ENCODE assay signal across 8 cellular contexts in the genomic region with DNA sequence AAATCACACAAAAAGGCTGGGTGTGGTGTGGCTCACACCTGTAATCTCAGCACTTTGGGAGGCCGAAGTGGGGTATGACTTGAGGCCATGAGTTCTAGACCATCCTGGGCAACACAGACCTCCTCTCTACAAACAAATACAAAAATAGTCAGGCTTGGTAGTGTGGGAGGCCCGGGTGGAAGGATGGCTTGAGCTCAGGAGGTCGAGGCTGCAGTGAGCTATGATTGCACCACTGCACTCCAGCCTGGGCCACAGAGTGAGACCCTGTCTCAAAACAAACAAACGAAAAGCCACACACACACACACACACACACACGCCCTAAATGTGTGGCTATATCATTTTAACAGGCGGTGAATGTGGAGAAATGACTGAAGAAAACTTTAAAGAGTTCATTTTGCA. TPM values are rescaled to one million over a fixed set of nuclear protein-coding genes. Genes with fewer than 3 reads are reported as not detected.
DNase-seq lines count a peak whose midpoint lies in the region; ATAC-seq and TF ChIP-seq lines count a peak whose summit lies in the region.
"Had no signal": no experiment of that assay in that cellular context is flagged by ENCODE, and none has a peak within 500 bp of the region (broad histone marks: within the 10 kb centered on the region; RNA-seq: fewer than 3 reads in every experiment).

No MANE protein-coding gene starts in this region.

- H3K4me2 ChIP-seq in PC-3 (ENCODE audit: low read length), result peak overlapping the region; percentile 29

- no peaks in the 10 kb centered on the region for H3K9me3 ChIP-seq in PC-3 (ENCODE audit: low read length)
- peaks cover 4% of the 10 kb centered on the region for H3K9me3 ChIP-seq in iPS-18a (ENCODE audit: control insufficient read depth, low read depth, low read length)

- no peaks in the 10 kb centered on the region for H3F3A ChIP-seq in PC-3 (ENCODE audit: low read length, unreplicated experiment)

- BruUV-seq in PC-3 (replicated peaks; lab: Mats Ljungman, UMichigan), result no TSS peak

- no peak for ATAC-seq in PC-3

- no peak overlapping the region for H3K27ac ChIP-seq in ACC112 (ENCODE audit: low read depth, low read length)
- no peak overlapping the region for H3K27ac ChIP-seq in PC-3 (ENCODE audit: low read length)
- H3K27ac ChIP-seq in iPS-18a (ENCODE audit: low read length), result no peak overlapping the region

- POLR2A ChIA-PET in PC-3 (lab: Charles Lee; ENCODE audit: unreplicated experiment), result interaction anchor here (0.7 to 1.2 kb wide), 3 partner anchors 31 to 731 kb away, joined by 7 to 16 read pairs (median 10); no protein-coding TSS in a partner anchor

- intact Hi-C loops in PC-3 (cut with micrococcal nuclease), result no loop called here

- H3K9ac ChIP-seq in PC-3 (ENCODE audit: low read length) (no peak overlapping the region), iPS-18a (ENCODE audit: low read length) (no peak overlapping the region)

- no peaks in the 10 kb centered on the region for H3K27me3 ChIP-seq in ACC112 (ENCODE audit: insufficient read depth, low read length)
- H3K27me3 ChIP-seq in PC-3 (ENCODE audit: low read length), result no peaks in the 10 kb centered on the region
- H3K27me3 ChIP-seq in iPS-18a (ENCODE audit: control insufficient read depth, insufficient read depth, low read length), result no peaks in the 10 kb centered on the region

- H3K4me3 ChIP-seq in ACC112 (ENCODE audit: low read depth, low read length) (peak overlapping the region; percentile 49; the same call in 1 of the 2 replicates), PC-3 (ENCODE audit: low read length) (peak overlapping the region; percentile 33; the same call in 1 of the 2 replicates), iPS-18a (ENCODE audit: low read length) (peak overlapping the region; percentile 96)

- no peaks in the 10 kb centered on the region for H3K9me2 ChIP-seq in PC-3 (replicated peaks; ENCODE audit: low read length)

- CTCF ChIA-PET in PC-3 (lab: Charles Lee), result no interaction called here

- DNase-seq in PC-3 (no peak), NCI-H2029 (lab: John Stamatoyannopoulos, UW) (no peak), NCI-H2081 (lab: John Stamatoyannopoulos, UW) (no peak)
- DNase-seq in stimulated activated CD8-positive, alpha-beta memory T cell treated with anti-CD3 and anti-CD28 coated beads, Interleukin-4, amount 100 ng/mL, for 48 hours, result no peak

- H3K79me2 ChIP-seq in ACC112 (ENCODE audit: control insufficient read depth, insufficient read depth, low read length, unreplicated experiment), result peaks cover 10% of the 10 kb centered on the region
- H3K79me2 ChIP-seq in PC-3 (ENCODE audit: low read length), result peaks cover 18% of the 10 kb centered on the region

- H2AFZ ChIP-seq in ACC112 (ENCODE audit: low read length, unreplicated experiment), result no peak overlapping the region
- H2AFZ ChIP-seq in PC-3 (ENCODE audit: low read length), result peak overlapping the region; percentile 62

- H3K4me1 ChIP-seq in ACC112 (ENCODE audit: control insufficient read depth, insufficient read depth, low read length, unreplicated experiment) (peaks cover 6% of the 10 kb centered on the region), PC-3 (ENCODE audit: insufficient read depth, low read length) (peaks cover 6% of the 10 kb centered on the region; the same call in 1 of the 2 replicates), iPS-18a (ENCODE audit: control insufficient read depth, low read depth, low read length) (peaks cover 4% of the 10 kb centered on the region)

- peaks cover 11% of the 10 kb centered on the region for H3K36me3 ChIP-seq in ACC112 (ENCODE audit: insufficient read depth, low read length)
- peaks cover 19% of the 10 kb centered on the region for H3K36me3 ChIP-seq in PC-3 (ENCODE audit: low read depth, low read length)
- peaks cover 11% of the 10 kb centered on the region for H3K36me3 ChIP-seq in iPS-18a (ENCODE audit: control insufficient read depth, low read depth, low read length)

- H4K20me1 ChIP-seq in PC-3 (ENCODE audit: low read length), result no peaks in the 10 kb centered on the region

- TF ChIP-seq CTCF in PC-3 (conservative IDR thresholded peaks at IDR 0.05; ENCODE audit: low read depth, low read length), result no peak

RNA-seq across cellular contexts. Expression of a gene that starts 0.9 kb away (rescaled TPM):
- total RNA-seq in PC-3 (2014; rRNA removed), result 12.9 and 13.7 TPM in 2 replicates

RNA-seq across cellular contexts. Expression of a gene that starts 10.1 kb away (rescaled TPM):
- not detected in 2 replicates for total RNA-seq in PC-3 (2014; rRNA removed)
- total RNA-seq: frontal cortex; T-helper 1 cell treated with Interleukin-12 subunit alpha and Interleukin-12 subunit beta and Interleukin-4 antibody, amounts not matched to agents 30 ng/mL and 1 ng/mL, for 36 hours had no signal

RNA-seq across cellular contexts. Expression of a gene that starts 19.5 kb away (rescaled TPM):
- not detected in 2 replicates for total RNA-seq in PC-3 (2014; rRNA removed)
- total RNA-seq: frontal cortex; T-helper 1 cell treated with Interleukin-12 subunit alpha and Interleukin-12 subunit beta and Interleukin-4 antibody, amounts not matched to agents 30 ng/mL and 1 ng/mL, for 36 hours had no signal

RNA-seq across cellular contexts. Expression of a gene that starts 28.6 kb away (rescaled TPM):
- total RNA-seq in PC-3 (2014; rRNA removed), result not detected in 2 replicates
- total RNA-seq: frontal cortex; T-helper 1 cell treated with Interleukin-12 subunit alpha and Interleukin-12 subunit beta and Interleukin-4 antibody, amounts not matched to agents 30 ng/mL and 1 ng/mL, for 36 hours had no signal

RNA-seq across cellular contexts. Expression of a gene that starts 38.2 kb away (rescaled TPM):
- not detected in 2 replicates for total RNA-seq in PC-3 (2014; rRNA removed)
- total RNA-seq: frontal cortex; T-helper 1 cell treated with Interleukin-12 subunit alpha and Interleukin-12 subunit beta and Interleukin-4 antibody, amounts not matched to agents 30 ng/mL and 1 ng/mL, for 36 hours had no signal

Comparison
In these comparisons a context has a peak if more than half of its experiments do, and no peak if none do; other contexts are left out.
1. H3K4me3 ChIP-seq: peak in every context shown above with its lines; median percentile 96 in iPS-18a; 49 in ACC112; 33 in PC-3.